ENCODE assay signal across 1 cellular context in the genomic region with DNA sequence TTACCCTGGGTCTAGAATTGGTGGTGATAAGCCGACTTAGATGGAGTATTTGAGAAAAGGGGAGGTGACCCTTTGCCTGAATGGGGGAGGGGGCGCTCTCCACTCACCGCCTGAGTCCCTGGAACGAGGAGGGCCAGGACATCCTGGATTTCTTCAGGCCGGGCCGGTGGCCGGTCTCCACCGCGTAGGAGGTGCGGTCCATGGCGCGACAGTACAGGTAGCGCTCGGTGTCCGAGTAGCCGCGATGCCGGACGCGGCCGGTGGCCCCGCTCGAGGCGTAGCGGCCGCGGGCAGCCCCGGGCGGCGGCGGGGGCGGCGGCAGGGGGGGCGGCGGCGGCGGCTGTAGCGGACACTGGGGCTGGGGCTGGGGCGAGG.
TF ChIP-seq lines count a peak whose summit lies in the region.

No MANE protein-coding gene starts in this region.

TF ChIP-seq in WTC11, 78 proteins besides CTCF, POLR2A, EP300 and RAD21 (continued from another document):
- TF ChIP-seq, protein P1, sequence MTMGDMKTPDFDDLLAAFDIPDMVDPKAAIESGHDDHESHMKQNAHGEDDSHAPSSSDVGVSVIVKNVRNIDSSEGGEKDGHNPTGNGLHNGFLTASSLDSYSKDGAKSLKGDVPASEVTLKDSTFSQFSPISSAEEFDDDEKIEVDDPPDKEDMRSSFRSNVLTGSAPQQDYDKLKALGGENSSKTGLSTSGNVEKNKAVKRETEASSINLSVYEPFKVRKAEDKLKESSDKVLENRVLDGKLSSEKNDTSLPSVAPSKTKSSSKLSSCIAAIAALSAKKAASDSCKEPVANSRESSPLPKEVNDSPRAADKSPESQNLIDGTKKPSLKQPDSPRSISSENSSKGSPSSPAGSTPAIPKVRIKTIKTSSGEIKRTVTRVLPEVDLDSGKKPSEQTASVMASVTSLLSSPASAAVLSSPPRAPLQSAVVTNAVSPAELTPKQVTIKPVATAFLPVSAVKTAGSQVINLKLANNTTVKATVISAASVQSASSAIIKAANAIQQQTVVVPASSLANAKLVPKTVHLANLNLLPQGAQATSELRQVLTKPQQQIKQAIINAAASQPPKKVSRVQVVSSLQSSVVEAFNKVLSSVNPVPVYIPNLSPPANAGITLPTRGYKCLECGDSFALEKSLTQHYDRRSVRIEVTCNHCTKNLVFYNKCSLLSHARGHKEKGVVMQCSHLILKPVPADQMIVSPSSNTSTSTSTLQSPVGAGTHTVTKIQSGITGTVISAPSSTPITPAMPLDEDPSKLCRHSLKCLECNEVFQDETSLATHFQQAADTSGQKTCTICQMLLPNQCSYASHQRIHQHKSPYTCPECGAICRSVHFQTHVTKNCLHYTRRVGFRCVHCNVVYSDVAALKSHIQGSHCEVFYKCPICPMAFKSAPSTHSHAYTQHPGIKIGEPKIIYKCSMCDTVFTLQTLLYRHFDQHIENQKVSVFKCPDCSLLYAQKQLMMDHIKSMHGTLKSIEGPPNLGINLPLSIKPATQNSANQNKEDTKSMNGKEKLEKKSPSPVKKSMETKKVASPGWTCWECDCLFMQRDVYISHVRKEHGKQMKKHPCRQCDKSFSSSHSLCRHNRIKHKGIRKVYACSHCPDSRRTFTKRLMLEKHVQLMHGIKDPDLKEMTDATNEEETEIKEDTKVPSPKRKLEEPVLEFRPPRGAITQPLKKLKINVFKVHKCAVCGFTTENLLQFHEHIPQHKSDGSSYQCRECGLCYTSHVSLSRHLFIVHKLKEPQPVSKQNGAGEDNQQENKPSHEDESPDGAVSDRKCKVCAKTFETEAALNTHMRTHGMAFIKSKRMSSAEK (CRISPR knock-in tag; IDR thresholded peaks at IDR 0.05; ENCODE audit: borderline replicate concordance): no peak
- TF ChIP-seq NFE2L1 (CRISPR knock-in tag; IDR thresholded peaks at IDR 0.05) (no peak), SMAD3 (CRISPR knock-in tag; IDR thresholded peaks at IDR 0.05; ENCODE audit: borderline replicate concordance) (no peak), ZNF423 (CRISPR knock-in tag; IDR thresholded peaks at IDR 0.05) (no peak), ZNF138 (CRISPR knock-in tag; conservative IDR thresholded peaks at IDR 0.05) (no peak), ZNF396 (CRISPR knock-in tag; IDR thresholded peaks at IDR 0.05; ENCODE audit: borderline replicate concordance) (no peak)
- TF ChIP-seq, protein P2, sequence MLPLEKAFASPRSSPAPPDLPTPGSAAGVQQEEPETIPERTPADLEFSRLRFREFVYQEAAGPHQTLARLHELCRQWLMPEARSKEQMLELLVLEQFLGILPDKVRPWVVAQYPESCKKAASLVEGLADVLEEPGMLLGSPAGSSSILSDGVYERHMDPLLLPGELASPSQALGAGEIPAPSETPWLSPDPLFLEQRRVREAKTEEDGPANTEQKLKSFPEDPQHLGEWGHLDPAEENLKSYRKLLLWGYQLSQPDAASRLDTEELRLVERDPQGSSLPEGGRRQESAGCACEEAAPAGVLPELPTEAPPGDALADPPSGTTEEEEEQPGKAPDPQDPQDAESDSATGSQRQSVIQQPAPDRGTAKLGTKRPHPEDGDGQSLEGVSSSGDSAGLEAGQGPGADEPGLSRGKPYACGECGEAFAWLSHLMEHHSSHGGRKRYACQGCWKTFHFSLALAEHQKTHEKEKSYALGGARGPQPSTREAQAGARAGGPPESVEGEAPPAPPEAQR (CRISPR knock-in tag; IDR thresholded peaks at IDR 0.05): no peak
- TF ChIP-seq, protein P3, sequence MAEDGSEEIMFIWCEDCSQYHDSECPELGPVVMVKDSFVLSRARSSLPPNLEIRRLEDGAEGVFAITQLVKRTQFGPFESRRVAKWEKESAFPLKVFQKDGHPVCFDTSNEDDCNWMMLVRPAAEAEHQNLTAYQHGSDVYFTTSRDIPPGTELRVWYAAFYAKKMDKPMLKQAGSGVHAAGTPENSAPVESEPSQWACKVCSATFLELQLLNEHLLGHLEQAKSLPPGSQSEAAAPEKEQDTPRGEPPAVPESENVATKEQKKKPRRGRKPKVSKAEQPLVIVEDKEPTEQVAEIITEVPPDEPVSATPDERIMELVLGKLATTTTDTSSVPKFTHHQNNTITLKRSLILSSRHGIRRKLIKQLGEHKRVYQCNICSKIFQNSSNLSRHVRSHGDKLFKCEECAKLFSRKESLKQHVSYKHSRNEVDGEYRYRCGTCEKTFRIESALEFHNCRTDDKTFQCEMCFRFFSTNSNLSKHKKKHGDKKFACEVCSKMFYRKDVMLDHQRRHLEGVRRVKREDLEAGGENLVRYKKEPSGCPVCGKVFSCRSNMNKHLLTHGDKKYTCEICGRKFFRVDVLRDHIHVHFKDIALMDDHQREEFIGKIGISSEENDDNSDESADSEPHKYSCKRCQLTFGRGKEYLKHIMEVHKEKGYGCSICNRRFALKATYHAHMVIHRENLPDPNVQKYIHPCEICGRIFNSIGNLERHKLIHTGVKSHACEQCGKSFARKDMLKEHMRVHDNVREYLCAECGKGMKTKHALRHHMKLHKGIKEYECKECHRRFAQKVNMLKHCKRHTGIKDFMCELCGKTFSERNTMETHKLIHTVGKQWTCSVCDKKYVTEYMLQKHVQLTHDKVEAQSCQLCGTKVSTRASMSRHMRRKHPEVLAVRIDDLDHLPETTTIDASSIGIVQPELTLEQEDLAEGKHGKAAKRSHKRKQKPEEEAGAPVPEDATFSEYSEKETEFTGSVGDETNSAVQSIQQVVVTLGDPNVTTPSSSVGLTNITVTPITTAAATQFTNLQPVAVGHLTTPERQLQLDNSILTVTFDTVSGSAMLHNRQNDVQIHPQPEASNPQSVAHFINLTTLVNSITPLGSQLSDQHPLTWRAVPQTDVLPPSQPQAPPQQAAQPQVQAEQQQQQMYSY (CRISPR knock-in tag; IDR thresholded peaks at IDR 0.05): no peak
